1 cellular context compared by ENCODE assay signal in the genomic region with DNA sequence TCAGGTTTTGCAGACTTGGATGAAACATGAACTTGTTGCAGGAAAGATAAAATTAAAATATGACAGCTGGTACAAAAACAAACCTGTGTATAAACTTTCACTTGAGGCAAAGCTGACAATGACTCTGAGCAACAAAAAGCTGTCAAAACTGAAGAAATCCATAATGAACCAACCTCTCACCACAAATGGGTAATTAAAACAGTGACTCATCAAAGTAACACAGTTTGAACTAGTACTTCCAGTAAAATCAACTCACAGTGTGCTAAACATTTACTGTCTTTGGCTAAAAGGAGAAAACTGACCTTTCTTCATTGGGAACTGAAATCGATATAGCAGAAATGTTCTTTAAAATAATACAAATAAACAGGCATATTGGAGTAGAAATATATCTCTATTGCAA.
TF ChIP-seq lines count a peak whose summit lies in the region.

No MANE protein-coding gene starts in this region.

TF ChIP-seq in K562, 482 proteins besides CTCF, POLR2A, EP300 and RAD21 (continued from another document):
- 0 out of 2 replicates have a peak, but pooled peaks have one; percentile 39 for TF ChIP-seq BACH1 (tag; IDR thresholded peaks at IDR 0.05)
- no peak for TF ChIP-seq SMAD4 (CRISPR knock-in tag; conservative IDR thresholded peaks at IDR 0.05)
- peak; percentile 42; the same call in 1 of the 2 replicates for TF ChIP-seq MAFK (IDR thresholded peaks at IDR 0.05; ENCODE audit: low read length)
- peak; percentile 34; the same call in 1 of the 2 replicates for TF ChIP-seq C11orf30 (IDR thresholded peaks at IDR 0.05; ENCODE audit: low read depth)
- TF ChIP-seq CHD1 (IDR thresholded peaks at IDR 0.05; ENCODE audit: low read length), result no peak
- peak; percentile 47 for TF ChIP-seq NFE2 (IDR thresholded peaks at IDR 0.05; ENCODE audit: low read depth)
- peak; percentile 67; the same call in 1 of the 2 replicates for TF ChIP-seq JUND (IDR thresholded peaks at IDR 0.05; ENCODE audit: borderline replicate concordance, low read depth, low read length)
- TF ChIP-seq JUND (tag; IDR thresholded peaks at IDR 0.05; ENCODE audit: borderline replicate concordance, low read depth, low read length), result peak; percentile 72
- no peak for TF ChIP-seq RFX1 (IDR thresholded peaks at IDR 0.05)
- no peak for TF ChIP-seq TAF15 (IDR thresholded peaks at IDR 0.05; ENCODE audit: low read depth, low read length)
- no peak for TF ChIP-seq POLR2B (IDR thresholded peaks at IDR 0.05; ENCODE audit: low read depth, partially characterized antibody)
- no peak for TF ChIP-seq KDM5B (IDR thresholded peaks at IDR 0.05; ENCODE audit: insufficient replicate concordance, low read depth, low read length)
- 0 out of 2 replicates have a peak, but pooled peaks have one; percentile 9 for TF ChIP-seq SMARCA4 (IDR thresholded peaks at IDR 0.05)
- TF ChIP-seq RBBP5 (IDR thresholded peaks at IDR 0.05; ENCODE audit: borderline replicate concordance, insufficient read depth, low read length, poor library complexity, severe bottlenecking), result no peak
